In the genomic region with DNA sequence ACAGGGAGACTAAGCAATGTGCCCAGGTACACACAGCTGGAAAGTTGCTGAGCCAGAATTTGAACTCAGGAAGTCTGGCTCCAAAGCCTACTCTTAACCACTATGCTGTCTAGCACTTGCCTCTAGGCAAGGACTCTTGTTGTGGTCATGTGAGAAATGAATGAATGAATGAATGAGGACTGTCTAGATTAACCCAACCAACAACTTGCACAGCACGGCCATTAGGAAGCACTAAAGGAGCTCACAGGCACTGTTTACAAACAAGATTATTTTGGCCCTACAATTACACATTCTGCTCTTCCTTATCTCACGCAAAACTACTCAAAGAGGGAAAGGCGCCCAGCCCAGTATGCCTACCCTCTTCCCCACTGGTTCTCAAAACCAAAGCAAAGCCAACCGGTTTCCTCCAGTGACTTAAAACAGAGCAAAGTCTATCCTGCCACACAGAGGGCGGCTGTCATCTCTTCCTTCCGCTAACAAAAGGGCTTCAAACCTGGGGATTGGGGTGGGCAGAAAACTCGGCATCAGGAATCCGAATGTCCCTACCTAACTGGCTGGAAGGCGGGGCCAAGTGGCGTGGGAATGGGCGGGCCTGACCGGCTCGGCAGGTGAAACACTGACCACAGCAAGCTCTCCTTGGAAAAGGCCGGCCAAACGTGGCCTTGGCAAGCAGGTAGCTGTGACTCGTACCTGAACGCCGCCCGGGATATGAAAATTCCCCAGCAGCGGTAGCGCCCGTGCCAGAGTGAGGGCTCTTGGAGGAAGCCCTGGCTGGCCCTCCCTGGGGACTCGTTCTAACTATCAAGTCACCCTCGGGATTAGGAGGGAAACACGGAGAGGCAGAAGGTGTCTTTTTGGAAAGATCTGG, we compare ENCODE assay signal across 1 cellular context.
A peak's percentile ranks its signal among the peaks of the same experiment; 100 is the strongest.
TF ChIP-seq lines count a peak whose summit lies in the region.

No MANE protein-coding gene starts in this region.

TF ChIP-seq in HepG2, 621 proteins besides CTCF, POLR2A, EP300 and RAD21 (continued from another document and continues in another):
- TF ChIP-seq, protein P1, sequence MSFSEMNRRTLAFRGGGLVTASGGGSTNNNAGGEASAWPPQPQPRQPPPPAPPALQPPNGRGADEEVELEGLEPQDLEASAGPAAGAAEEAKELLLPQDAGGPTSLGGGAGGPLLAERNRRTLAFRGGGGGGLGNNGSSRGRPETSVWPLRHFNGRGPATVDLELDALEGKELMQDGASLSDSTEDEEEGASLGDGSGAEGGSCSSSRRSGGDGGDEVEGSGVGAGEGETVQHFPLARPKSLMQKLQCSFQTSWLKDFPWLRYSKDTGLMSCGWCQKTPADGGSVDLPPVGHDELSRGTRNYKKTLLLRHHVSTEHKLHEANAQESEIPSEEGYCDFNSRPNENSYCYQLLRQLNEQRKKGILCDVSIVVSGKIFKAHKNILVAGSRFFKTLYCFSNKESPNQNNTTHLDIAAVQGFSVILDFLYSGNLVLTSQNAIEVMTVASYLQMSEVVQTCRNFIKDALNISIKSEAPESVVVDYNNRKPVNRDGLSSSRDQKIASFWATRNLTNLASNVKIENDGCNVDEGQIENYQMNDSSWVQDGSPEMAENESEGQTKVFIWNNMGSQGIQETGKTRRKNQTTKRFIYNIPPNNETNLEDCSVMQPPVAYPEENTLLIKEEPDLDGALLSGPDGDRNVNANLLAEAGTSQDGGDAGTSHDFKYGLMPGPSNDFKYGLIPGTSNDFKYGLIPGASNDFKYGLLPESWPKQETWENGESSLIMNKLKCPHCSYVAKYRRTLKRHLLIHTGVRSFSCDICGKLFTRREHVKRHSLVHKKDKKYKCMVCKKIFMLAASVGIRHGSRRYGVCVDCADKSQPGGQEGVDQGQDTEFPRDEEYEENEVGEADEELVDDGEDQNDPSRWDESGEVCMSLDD (CRISPR knock-in tag; IDR thresholded peaks at IDR 0.05; ENCODE audit: borderline replicate concordance) = no peak
- TF ChIP-seq FOXO1 (CRISPR knock-in tag; IDR thresholded peaks at IDR 0.05) = no peak
- TF ChIP-seq, protein P2, sequence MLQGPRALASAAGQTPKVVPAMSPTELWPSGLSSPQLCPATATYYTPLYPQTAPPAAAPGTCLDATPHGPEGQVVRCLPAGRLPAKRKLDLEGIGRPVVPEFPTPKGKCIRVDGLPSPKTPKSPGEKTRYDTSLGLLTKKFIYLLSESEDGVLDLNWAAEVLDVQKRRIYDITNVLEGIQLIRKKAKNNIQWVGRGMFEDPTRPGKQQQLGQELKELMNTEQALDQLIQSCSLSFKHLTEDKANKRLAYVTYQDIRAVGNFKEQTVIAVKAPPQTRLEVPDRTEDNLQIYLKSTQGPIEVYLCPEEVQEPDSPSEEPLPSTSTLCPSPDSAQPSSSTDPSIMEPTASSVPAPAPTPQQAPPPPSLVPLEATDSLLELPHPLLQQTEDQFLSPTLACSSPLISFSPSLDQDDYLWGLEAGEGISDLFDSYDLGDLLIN (CRISPR knock-in tag; IDR thresholded peaks at IDR 0.05; ENCODE audit: borderline replicate concordance) = 0 out of 2 replicates have a peak, but pooled peaks have one; percentile 47
- TF ChIP-seq PHF20 (CRISPR knock-in tag; IDR thresholded peaks at IDR 0.05) = peak; percentile 60; the same call in 1 of the 2 replicates
- peak; percentile 15; the same call in 1 of the 2 replicates for TF ChIP-seq ZBTB20 (CRISPR knock-in tag; IDR thresholded peaks at IDR 0.05; ENCODE audit: borderline replicate concordance, low read depth)
- TF ChIP-seq, protein P3, sequence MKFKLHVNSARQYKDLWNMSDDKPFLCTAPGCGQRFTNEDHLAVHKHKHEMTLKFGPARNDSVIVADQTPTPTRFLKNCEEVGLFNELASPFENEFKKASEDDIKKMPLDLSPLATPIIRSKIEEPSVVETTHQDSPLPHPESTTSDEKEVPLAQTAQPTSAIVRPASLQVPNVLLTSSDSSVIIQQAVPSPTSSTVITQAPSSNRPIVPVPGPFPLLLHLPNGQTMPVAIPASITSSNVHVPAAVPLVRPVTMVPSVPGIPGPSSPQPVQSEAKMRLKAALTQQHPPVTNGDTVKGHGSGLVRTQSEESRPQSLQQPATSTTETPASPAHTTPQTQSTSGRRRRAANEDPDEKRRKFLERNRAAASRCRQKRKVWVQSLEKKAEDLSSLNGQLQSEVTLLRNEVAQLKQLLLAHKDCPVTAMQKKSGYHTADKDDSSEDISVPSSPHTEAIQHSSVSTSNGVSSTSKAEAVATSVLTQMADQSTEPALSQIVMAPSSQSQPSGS (CRISPR knock-in tag; IDR thresholded peaks at IDR 0.05) = no peak; the same call in 1 of the 2 replicates
- TF ChIP-seq, protein P4, sequence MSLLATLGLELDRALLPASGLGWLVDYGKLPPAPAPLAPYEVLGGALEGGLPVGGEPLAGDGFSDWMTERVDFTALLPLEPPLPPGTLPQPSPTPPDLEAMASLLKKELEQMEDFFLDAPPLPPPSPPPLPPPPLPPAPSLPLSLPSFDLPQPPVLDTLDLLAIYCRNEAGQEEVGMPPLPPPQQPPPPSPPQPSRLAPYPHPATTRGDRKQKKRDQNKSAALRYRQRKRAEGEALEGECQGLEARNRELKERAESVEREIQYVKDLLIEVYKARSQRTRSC (CRISPR knock-in tag; IDR thresholded peaks at IDR 0.05; ENCODE audit: low read depth) = no peak
- no peak for TF ChIP-seq RNF2 (conservative IDR thresholded peaks at IDR 0.05; ENCODE audit: low read depth)
- TF ChIP-seq ZNF550 (CRISPR knock-in tag; IDR thresholded peaks at IDR 0.05; ENCODE audit: borderline replicate concordance) = no peak
- TF ChIP-seq AGO2 (optimal IDR thresholded peaks at IDR 0.05; ENCODE audit: low read depth, low read length) = no peak
- no peak for TF ChIP-seq ZNF124 (CRISPR knock-in tag; IDR thresholded peaks at IDR 0.05)
- TF ChIP-seq SAP130 (CRISPR knock-in tag; IDR thresholded peaks at IDR 0.05; ENCODE audit: low read depth) = peak; percentile 95
- TF ChIP-seq MBNL3 (CRISPR knock-in tag; conservative IDR thresholded peaks at IDR 0.05) = no peak
- TF ChIP-seq, protein P5, sequence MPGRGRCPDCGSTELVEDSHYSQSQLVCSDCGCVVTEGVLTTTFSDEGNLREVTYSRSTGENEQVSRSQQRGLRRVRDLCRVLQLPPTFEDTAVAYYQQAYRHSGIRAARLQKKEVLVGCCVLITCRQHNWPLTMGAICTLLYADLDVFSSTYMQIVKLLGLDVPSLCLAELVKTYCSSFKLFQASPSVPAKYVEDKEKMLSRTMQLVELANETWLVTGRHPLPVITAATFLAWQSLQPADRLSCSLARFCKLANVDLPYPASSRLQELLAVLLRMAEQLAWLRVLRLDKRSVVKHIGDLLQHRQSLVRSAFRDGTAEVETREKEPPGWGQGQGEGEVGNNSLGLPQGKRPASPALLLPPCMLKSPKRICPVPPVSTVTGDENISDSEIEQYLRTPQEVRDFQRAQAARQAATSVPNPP (CRISPR knock-in tag; IDR thresholded peaks at IDR 0.05) = no peak
- TF ChIP-seq REXO4 (CRISPR knock-in tag; IDR thresholded peaks at IDR 0.05; ENCODE audit: borderline replicate concordance) = no peak
- peak; percentile 15; the same call in 1 of the 2 replicates for TF ChIP-seq MIER3 (CRISPR knock-in tag; IDR thresholded peaks at IDR 0.05; ENCODE audit: borderline replicate concordance)
- TF ChIP-seq TAF15 (IDR thresholded peaks at IDR 0.05; ENCODE audit: low read depth, low read length, poor library complexity, severe bottlenecking) = no peak
- TF ChIP-seq ZNF674 (CRISPR knock-in tag; IDR thresholded peaks at IDR 0.05; ENCODE audit: low read depth) = no peak
- TF ChIP-seq ZNF747 (CRISPR knock-in tag; IDR thresholded peaks at IDR 0.05; ENCODE audit: borderline replicate concordance) = no peak
- no peak for TF ChIP-seq KMT2B (CRISPR knock-in tag; IDR thresholded peaks at IDR 0.05)
- no peak for TF ChIP-seq RBFOX2 (IDR thresholded peaks at IDR 0.05; ENCODE audit: low read depth, low read length)
- no peak for TF ChIP-seq ZNF264 (CRISPR knock-in tag; IDR thresholded peaks at IDR 0.05)
- no peak for TF ChIP-seq ZNF841 (CRISPR knock-in tag; IDR thresholded peaks at IDR 0.05; ENCODE audit: borderline replicate concordance)
- TF ChIP-seq MTA1 (CRISPR knock-in tag; IDR thresholded peaks at IDR 0.05; ENCODE audit: borderline replicate concordance) = peak; percentile 44; the same call in 1 of the 2 replicates
- TF ChIP-seq ZNF34 (CRISPR knock-in tag; IDR thresholded peaks at IDR 0.05; ENCODE audit: borderline replicate concordance) = no peak
- TF ChIP-seq ZC3H13 (CRISPR knock-in tag; IDR thresholded peaks at IDR 0.05) = no peak
- 0 out of 2 replicates have a peak, but pooled peaks have one; percentile 37 for TF ChIP-seq ZNF891 (CRISPR knock-in tag; IDR thresholded peaks at IDR 0.05)
- TF ChIP-seq, protein P6, sequence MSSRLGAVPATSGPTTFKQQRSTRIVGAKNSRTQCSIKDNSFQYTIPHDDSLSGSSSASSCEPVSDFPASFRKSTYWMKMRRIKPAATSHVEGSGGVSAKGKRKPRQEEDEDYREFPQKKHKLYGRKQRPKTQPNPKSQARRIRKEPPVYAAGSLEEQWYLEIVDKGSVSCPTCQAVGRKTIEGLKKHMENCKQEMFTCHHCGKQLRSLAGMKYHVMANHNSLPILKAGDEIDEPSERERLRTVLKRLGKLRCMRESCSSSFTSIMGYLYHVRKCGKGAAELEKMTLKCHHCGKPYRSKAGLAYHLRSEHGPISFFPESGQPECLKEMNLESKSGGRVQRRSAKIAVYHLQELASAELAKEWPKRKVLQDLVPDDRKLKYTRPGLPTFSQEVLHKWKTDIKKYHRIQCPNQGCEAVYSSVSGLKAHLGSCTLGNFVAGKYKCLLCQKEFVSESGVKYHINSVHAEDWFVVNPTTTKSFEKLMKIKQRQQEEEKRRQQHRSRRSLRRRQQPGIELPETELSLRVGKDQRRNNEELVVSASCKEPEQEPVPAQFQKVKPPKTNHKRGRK (CRISPR knock-in tag; IDR thresholded peaks at IDR 0.05) = no peak
- peak; percentile 41; the same call in 1 of the 2 replicates for TF ChIP-seq ATF1 (CRISPR knock-in tag; IDR thresholded peaks at IDR 0.05)
- no peak for TF ChIP-seq MIER2 (CRISPR knock-in tag; IDR thresholded peaks at IDR 0.05)
- TF ChIP-seq ZNF768 (CRISPR knock-in tag; IDR thresholded peaks at IDR 0.05) = no peak
- TF ChIP-seq CC2D1A (CRISPR knock-in tag; IDR thresholded peaks at IDR 0.05) = no peak
- peak; percentile 29; the same call in 1 of the 2 replicates for TF ChIP-seq YEATS2 (CRISPR knock-in tag; IDR thresholded peaks at IDR 0.05; ENCODE audit: borderline replicate concordance)
- no peak for TF ChIP-seq SNRNP70 (IDR thresholded peaks at IDR 0.05; ENCODE audit: low read depth, low read length)
- TF ChIP-seq, protein P7, sequence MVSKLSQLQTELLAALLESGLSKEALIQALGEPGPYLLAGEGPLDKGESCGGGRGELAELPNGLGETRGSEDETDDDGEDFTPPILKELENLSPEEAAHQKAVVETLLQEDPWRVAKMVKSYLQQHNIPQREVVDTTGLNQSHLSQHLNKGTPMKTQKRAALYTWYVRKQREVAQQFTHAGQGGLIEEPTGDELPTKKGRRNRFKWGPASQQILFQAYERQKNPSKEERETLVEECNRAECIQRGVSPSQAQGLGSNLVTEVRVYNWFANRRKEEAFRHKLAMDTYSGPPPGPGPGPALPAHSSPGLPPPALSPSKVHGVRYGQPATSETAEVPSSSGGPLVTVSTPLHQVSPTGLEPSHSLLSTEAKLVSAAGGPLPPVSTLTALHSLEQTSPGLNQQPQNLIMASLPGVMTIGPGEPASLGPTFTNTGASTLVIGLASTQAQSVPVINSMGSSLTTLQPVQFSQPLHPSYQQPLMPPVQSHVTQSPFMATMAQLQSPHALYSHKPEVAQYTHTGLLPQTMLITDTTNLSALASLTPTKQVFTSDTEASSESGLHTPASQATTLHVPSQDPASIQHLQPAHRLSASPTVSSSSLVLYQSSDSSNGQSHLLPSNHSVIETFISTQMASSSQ (IDR thresholded peaks at IDR 0.05; ENCODE audit: low read depth) = no peak
- TF ChIP-seq, protein P7 (CRISPR knock-in tag; IDR thresholded peaks at IDR 0.05; ENCODE audit: borderline replicate concordance) = peak; percentile 20; the same call in 1 of the 2 replicates
- TF ChIP-seq, protein P8, sequence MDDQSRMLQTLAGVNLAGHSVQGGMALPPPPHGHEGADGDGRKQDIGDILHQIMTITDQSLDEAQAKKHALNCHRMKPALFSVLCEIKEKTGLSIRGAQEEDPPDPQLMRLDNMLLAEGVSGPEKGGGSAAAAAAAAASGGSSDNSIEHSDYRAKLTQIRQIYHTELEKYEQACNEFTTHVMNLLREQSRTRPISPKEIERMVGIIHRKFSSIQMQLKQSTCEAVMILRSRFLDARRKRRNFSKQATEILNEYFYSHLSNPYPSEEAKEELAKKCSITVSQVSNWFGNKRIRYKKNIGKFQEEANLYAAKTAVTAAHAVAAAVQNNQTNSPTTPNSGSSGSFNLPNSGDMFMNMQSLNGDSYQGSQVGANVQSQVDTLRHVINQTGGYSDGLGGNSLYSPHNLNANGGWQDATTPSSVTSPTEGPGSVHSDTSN (CRISPR knock-in tag; IDR thresholded peaks at IDR 0.05; ENCODE audit: borderline replicate concordance) = no peak
- TF ChIP-seq SMYD3 (CRISPR knock-in tag; IDR thresholded peaks at IDR 0.05) = peak; percentile 37; the same call in 1 of the 2 replicates
- peak; percentile 38; the same call in 1 of the 2 replicates for TF ChIP-seq ISL2 (CRISPR knock-in tag; IDR thresholded peaks at IDR 0.05)
- 0 out of 2 replicates have a peak, but pooled peaks have one; percentile 15 for TF ChIP-seq ONECUT2 (CRISPR knock-in tag; IDR thresholded peaks at IDR 0.05)
- TF ChIP-seq ZNF782 (CRISPR knock-in tag; IDR thresholded peaks at IDR 0.05; ENCODE audit: borderline replicate concordance) = no peak
- peak; percentile 61; the same call in 1 of the 2 replicates for TF ChIP-seq YEATS4 (CRISPR knock-in tag; IDR thresholded peaks at IDR 0.05; ENCODE audit: borderline replicate concordance)
- no peak for TF ChIP-seq SRF (IDR thresholded peaks at IDR 0.05; ENCODE audit: low read depth, low read length)
- TF ChIP-seq RFXAP (CRISPR knock-in tag; IDR thresholded peaks at IDR 0.05; ENCODE audit: borderline replicate concordance) = no peak
